Comparison of ENCODE assay signal across 29 cellular contexts in genomic region chr10:34028936-34029335, GRCh38.
"Had no signal": no experiment of that assay in that cellular context is flagged by ENCODE, and none has a peak within 500 bp of the region (broad histone marks: within the 10 kb centered on the region; RNA-seq: fewer than 3 reads in every experiment).

No MANE protein-coding gene starts in this region.

- H3K4me3 Mint-ChIP-seq: activated CD4-positive, alpha-beta T cell treated with anti-CD3 and anti-CD28 coated beads for 36 hours; activated CD4-positive, alpha-beta T cell treated with anti-CD3 and anti-CD28 coated beads, Interleukin-2, amount 10 ng/mL, durations not matched to agents 7 days and 5 days; activated CD8-positive, alpha-beta T cell treated with anti-CD3 and anti-CD28 coated beads for 36 hours; activated naive CD8-positive, alpha-beta T cell; activated T-cell treated with anti-CD3 and anti-CD28 coated beads, Interleukin-2, amount 50 U/mL, for 4 hours; activated T-helper 17 cell treated with anti-CD3 and anti-CD28 coated beads, Interleukin-2, amount 50 U/mL, for 72 hours; dendritic cell treated with granulocyte-macrophage colony-stimulating factor and Interleukin-4, amounts not matched to agents 40 ng/mL and 50 ng/mL, for 4 days; endodermal cell; T-helper 17 cell; T-helper 2 cell treated with Interferon-gamma antibody and Interleukin-4, amounts not matched to agents 5 μg/mL and 100 μg/mL, for 36 hours had no signal

- H3K27me3 Mint-ChIP-seq: activated CD4-positive, alpha-beta T cell treated with anti-CD3 and anti-CD28 coated beads, Interleukin-2, amount 10 ng/mL, durations not matched to agents 7 days and 5 days; activated CD8-positive, alpha-beta T cell treated with anti-CD3 and anti-CD28 coated beads for 36 hours; dendritic cell treated with granulocyte-macrophage colony-stimulating factor and Interleukin-4, amounts not matched to agents 40 ng/mL and 50 ng/mL, for 4 days had no signal

- H3K9me3 Mint-ChIP-seq: activated CD8-positive, alpha-beta T cell treated with anti-CD3 and anti-CD28 coated beads for 36 hours; activated T-cell treated with anti-CD3 and anti-CD28 coated beads, Interleukin-2, amount 50 U/mL, for 4 hours; activated T-helper 17 cell treated with anti-CD3 and anti-CD28 coated beads, Interleukin-2, amount 50 U/mL, for 72 hours; T-helper 2 cell treated with Interferon-gamma antibody and Interleukin-4, amounts not matched to agents 5 μg/mL and 100 μg/mL, for 36 hours had no signal

- H3K27ac ChIP-seq: coronary artery, dorsolateral prefrontal cortex had no signal

- H3K36me3 Mint-ChIP-seq: activated naive CD8-positive, alpha-beta T cell had no signal

- H3K4me3 ChIP-seq: coronary artery, dorsolateral prefrontal cortex had no signal

- H3K27ac Mint-ChIP-seq: activated CD4-positive, alpha-beta T cell treated with anti-CD3 and anti-CD28 coated beads for 36 hours; activated CD4-positive, alpha-beta T cell treated with anti-CD3 and anti-CD28 coated beads, Interleukin-2, amount 10 ng/mL, durations not matched to agents 7 days and 5 days; activated CD8-positive, alpha-beta T cell treated with anti-CD3 and anti-CD28 coated beads for 36 hours; activated naive CD8-positive, alpha-beta T cell; activated T-helper 17 cell treated with anti-CD3 and anti-CD28 coated beads, Interleukin-2, amount 50 U/mL, for 72 hours; dendritic cell treated with granulocyte-macrophage colony-stimulating factor and Interleukin-4, amounts not matched to agents 40 ng/mL and 50 ng/mL, for 4 days; endodermal cell; T-helper 17 cell; T-helper 2 cell treated with Interferon-gamma antibody and Interleukin-4, amounts not matched to agents 5 μg/mL and 100 μg/mL, for 36 hours had no signal

- H3K4me1 Mint-ChIP-seq: activated CD4-positive, alpha-beta T cell treated with anti-CD3 and anti-CD28 coated beads for 36 hours; activated CD4-positive, alpha-beta T cell treated with anti-CD3 and anti-CD28 coated beads, Interleukin-2, amount 10 ng/mL, durations not matched to agents 7 days and 5 days; activated T-helper 17 cell treated with anti-CD3 and anti-CD28 coated beads, Interleukin-2, amount 50 U/mL, for 72 hours; T-helper 17 cell had no signal

- H3K27me3 ChIP-seq: dorsolateral prefrontal cortex had no signal

- DNase-seq: activated CD4-positive, alpha-beta T cell treated with anti-CD3 and anti-CD28 coated beads for 36 hours; activated CD4-positive, alpha-beta T cell treated with anti-CD3 and anti-CD28 coated beads, Interleukin-2, amount 10 ng/mL, durations not matched to agents 7 days and 5 days; activated CD4-positive, alpha-beta T cell treated with anti-CD3 and anti-CD28 coated beads, Interleukin-2, amount 50 U/mL, for 48 hours; activated CD4-positive, CD25-positive, alpha-beta regulatory T cell; activated CD4-positive, CD25-positive, alpha-beta regulatory T cell treated with anti-CD3 and anti-CD28 coated beads, Interleukin-2, amount 50 U/mL, for 72 hours; activated CD8-positive, alpha-beta memory T cell treated with anti-CD3 and anti-CD28 coated beads for 24 hours; activated CD8-positive, alpha-beta T cell treated with anti-CD3 and anti-CD28 coated beads for 36 hours; activated effector memory CD4-positive, alpha-beta T cell treated with Interleukin-2 at 50 U/mL for 16 hours; activated gamma-delta T cell treated with Interleukin-2 at 50 U/mL for 16 hours; activated naive CD4-positive, alpha-beta T cell treated with anti-CD3 and anti-CD28 coated beads, Interleukin-2, amount 50 U/mL, for 16 hours; activated naive CD4-positive, alpha-beta T cell treated with Interleukin-2 at 50 U/mL for 16 hours; activated T-cell treated with anti-CD3 and anti-CD28 coated beads, Interleukin-2, amount 50 U/mL, for 4 hours; amniotic stem cell; anterior cingulate cortex; caudate nucleus; cerebellar nuclear complex; effector memory CD4-positive, alpha-beta T cell; endodermal cell; foreskin fibroblast; head of caudate nucleus; T-helper 1 cell; T-helper 17 cell; T1000 had no signal
